Comparison of ENCODE assay signal across 17 cellular contexts in genomic region chr16:4443271-4443670, GRCh38. TPM values are rescaled to one million over a fixed set of nuclear protein-coding genes. Genes with fewer than 3 reads are reported as not detected.
DNase-seq lines count a peak whose midpoint lies in the region; ATAC-seq and TF ChIP-seq lines count a peak whose summit lies in the region.
"Had no signal": no experiment of that assay in that cellular context is flagged by ENCODE, and none has a peak within 500 bp of the region (broad histone marks: within the 10 kb centered on the region; RNA-seq: fewer than 3 reads in every experiment).

No MANE protein-coding gene starts in this region.

- H4K8ac ChIP-seq in H9 (replicated peaks; ENCODE audit: insufficient read length, low read depth, low read length): no peak overlapping the region

- H3K36me3 Mint-ChIP-seq in activated CD4-positive, alpha-beta T cell treated with anti-CD3 and anti-CD28 coated beads, Interleukin-2, amount 10 ng/mL, durations not matched to agents 7 days and 5 days (ENCODE audit: low read depth): peaks cover 59% of the 10 kb centered on the region
- peaks cover 54 to 87% (median 74%) of the 10 kb centered on the region in 3 experiments for H3K36me3 Mint-ChIP-seq in H9 (ENCODE audit: insufficient read depth in 1 of 3, low read depth in 3 of 3)
- H3K36me3 Mint-ChIP-seq in endodermal cell (ENCODE audit: low read depth): peaks cover 77% of the 10 kb centered on the region
- peaks cover 66% of the 10 kb centered on the region for H3K36me3 Mint-ChIP-seq in stimulated activated memory B cell treated with anti-CD40 and anti-IgM and Interleukin-4, amounts not matched to agents 10 μg/mL and 1 μg/mL and 100 μg/mL, for 72 hours

- H2BK20ac ChIP-seq in H9 (ENCODE audit: low read depth, low read length, poor library complexity, severe bottlenecking): no peak overlapping the region

- H3K36me3 ChIP-seq in endodermal cell (ENCODE audit: control insufficient read depth, insufficient read depth, low read length): peaks cover 80% of the 10 kb centered on the region

- H3K79me1 ChIP-seq in H9 (ENCODE audit: insufficient read depth, low read depth, low read length, poor library complexity, severe bottlenecking): no peaks in the 10 kb centered on the region

- H2BK15ac ChIP-seq in H9 (ENCODE audit: low read depth, low read length): no peak overlapping the region

- peak overlapping the region; percentile 64 for H3K27ac Mint-ChIP-seq in activated CD4-positive, alpha-beta T cell treated with anti-CD3 and anti-CD28 coated beads, Interleukin-2, amount 10 ng/mL, durations not matched to agents 7 days and 5 days
- H3K27ac Mint-ChIP-seq in H9: peak overlapping the region in 2 of 3 experiments; percentile 44 to 49; a peak in 2 of 7 replicates
- H3K27ac Mint-ChIP-seq in endodermal cell: peak overlapping the region; percentile 26
- H3K27ac Mint-ChIP-seq in stimulated activated memory B cell treated with anti-CD40 and anti-IgM and Interleukin-4, amounts not matched to agents 10 μg/mL and 1 μg/mL and 100 μg/mL, for 72 hours: peak overlapping the region; percentile 32
- H3K27ac Mint-ChIP-seq: GM23338, HFFc6 had no signal

- no peak overlapping the region for H3K14ac ChIP-seq in H9 (ENCODE audit: insufficient read depth, low read length)

- no peaks in the 10 kb centered on the region for H3K27me3 Mint-ChIP-seq in activated CD4-positive, alpha-beta T cell treated with anti-CD3 and anti-CD28 coated beads, Interleukin-2, amount 10 ng/mL, durations not matched to agents 7 days and 5 days
- H3K27me3 Mint-ChIP-seq in H9 (ENCODE audit: low read depth) (no peaks in the 10 kb centered on the region), endodermal cell (ENCODE audit: insufficient read depth) (no peaks in the 10 kb centered on the region)
- no peaks in the 10 kb centered on the region for H3K27me3 Mint-ChIP-seq in stimulated activated memory B cell treated with anti-CD40 and anti-IgM and Interleukin-4, amounts not matched to agents 10 μg/mL and 1 μg/mL and 100 μg/mL, for 72 hours
- H3K27me3 Mint-ChIP-seq: CD4-positive, alpha-beta memory T cell had no signal

- no peak overlapping the region for H4K5ac ChIP-seq in H9 (ENCODE audit: insufficient read length, low read depth, low read length)

- H2AK5ac ChIP-seq in H9 (ENCODE audit: insufficient read length, low read length): no peak overlapping the region

- H3K23ac ChIP-seq in H9 (ENCODE audit: insufficient read length, low read depth, low read length): no peak overlapping the region

- H3K27ac ChIP-seq in H9 (ENCODE audit: insufficient read length, low read depth, low read length) (no peak overlapping the region), endodermal cell (ENCODE audit: low read depth, low read length) (no peak overlapping the region)
- H3K27ac ChIP-seq: BLaER1 had no signal

- H3K18ac ChIP-seq in H9 (ENCODE audit: insufficient read length, low read depth, low read length): no peak overlapping the region

- POLR2A ChIA-PET in activated CD4-positive, alpha-beta T cell treated with anti-CD3 and anti-CD28 coated beads, Interleukin-2, amount 10 ng/mL, durations not matched to agents 7 days and 5 days (lab: Charles Lee): no interaction called here

- H3K56ac ChIP-seq in H9 (ENCODE audit: insufficient read length, low read depth, low read length): no peak overlapping the region

- no peak overlapping the region for H3K4ac ChIP-seq in H9 (ENCODE audit: low read depth, low read length)

- no peak overlapping the region for H4K91ac ChIP-seq in H9 (ENCODE audit: insufficient read length, low read depth, low read length)

- H3K9me3 ChIP-seq in H9 (ENCODE audit: control insufficient read depth, low read depth, low read length) (no peaks in the 10 kb centered on the region), endodermal cell (ENCODE audit: control insufficient read depth, low read length) (no peaks in the 10 kb centered on the region)
- H3K9me3 ChIP-seq: BLaER1 had no signal

- H4K20me1 ChIP-seq in H9 (ENCODE audit: control insufficient read depth, insufficient read depth, insufficient read length): no peaks in the 10 kb centered on the region

- H3K23me2 ChIP-seq in H9 (ENCODE audit: insufficient read length, low read depth, low read length, poor library complexity, severe bottlenecking): no peaks in the 10 kb centered on the region

- no peak overlapping the region for H3K4me2 ChIP-seq in H9 (ENCODE audit: insufficient read depth, insufficient read length, low read length)
- H3K4me2 ChIP-seq: BLaER1, GM23338 had no signal

- CTCF ChIA-PET in activated CD4-positive, alpha-beta T cell treated with anti-CD3 and anti-CD28 coated beads, Interleukin-2, amount 10 ng/mL, durations not matched to agents 7 days and 5 days (lab: Charles Lee): interaction anchor here (0.6 kb wide), 1 partner anchor 685 kb away, joined by 3 read pairs; no protein-coding TSS in a partner anchor

- H2BK120ac ChIP-seq in H9 (ENCODE audit: low read depth, low read length, poor library complexity, severe bottlenecking): no peak overlapping the region

- H3K9ac ChIP-seq in H9 (ENCODE audit: extremely low read depth, insufficient read length, low read length) (no peak overlapping the region), endodermal cell (ENCODE audit: extremely low read depth, low read length, poor library complexity, severe bottlenecking) (no peak overlapping the region)
- H3K9ac ChIP-seq: BLaER1 had no signal

- no peak overlapping the region for H2AFZ ChIP-seq in H9 (ENCODE audit: low read length)
- H2AFZ ChIP-seq: GM23338 had no signal

- TF ChIP-seq CTCF in H9 (conservative IDR thresholded peaks at IDR 0.05): no peak
- no peak for TF ChIP-seq CTCF in endodermal cell (conservative IDR thresholded peaks at IDR 0.05)

- H3K4me1 Mint-ChIP-seq in activated CD4-positive, alpha-beta T cell treated with anti-CD3 and anti-CD28 coated beads, Interleukin-2, amount 10 ng/mL, durations not matched to agents 7 days and 5 days: peaks cover 9% of the 10 kb centered on the region
- H3K4me1 Mint-ChIP-seq in H9 (no peaks in the 10 kb centered on the region), endodermal cell (no peaks in the 10 kb centered on the region)
- H3K4me1 Mint-ChIP-seq in stimulated activated memory B cell treated with anti-CD40 and anti-IgM and Interleukin-4, amounts not matched to agents 10 μg/mL and 1 μg/mL and 100 μg/mL, for 72 hours: no peaks in the 10 kb centered on the region
- H3K4me1 Mint-ChIP-seq: CD14-positive monocyte, GM23338 had no signal

- no peaks in the 10 kb centered on the region for H3K27me3 ChIP-seq in H9 (ENCODE audit: insufficient read depth, low read length)
- no peaks in the 10 kb centered on the region for H3K27me3 ChIP-seq in endodermal cell (ENCODE audit: control insufficient read depth, insufficient read depth, low read length, poor library complexity, severe bottlenecking)
- H3K27me3 ChIP-seq: BLaER1 had no signal

- H3K79me2 ChIP-seq in H9 (ENCODE audit: insufficient read depth, low read length): 0 out of 2 replicates have a peak, but pooled peaks cover 2% of the 10 kb centered on the region

- no peak overlapping the region for H3T11ph ChIP-seq in H9 (ENCODE audit: low read length)

- no peaks in the 10 kb centered on the region for H3K4me1 ChIP-seq in H9 (ENCODE audit: insufficient read depth, low read length)
- H3K4me1 ChIP-seq in endodermal cell (ENCODE audit: control insufficient read depth, insufficient read depth, low read length): no peaks in the 10 kb centered on the region

- no peak for DNase-seq in activated CD4-positive, alpha-beta T cell treated with anti-CD3 and anti-CD28 coated beads, Interleukin-2, amount 10 ng/mL, durations not matched to agents 7 days and 5 days
- no peak for DNase-seq in activated CD4-positive, alpha-beta T cell treated with anti-CD3 and anti-CD28 coated beads for 4 hours
- no peak for DNase-seq in H9
- DNase-seq in endodermal cell: no peak
- DNase-seq in stimulated activated CD4-positive, alpha-beta T cell treated with anti-CD3 and anti-CD28 coated beads, Interleukin-1b, Interleukin-23, amount 100 ng/mL, for 48 hours: no peak
- no peak for DNase-seq in NCI-H187 treated with DMSO at 0.1 percent for 48 hours (lab: John Stamatoyannopoulos, UW)
- DNase-seq: 8988T; CD4-positive, alpha-beta memory T cell; DMS153; DMS79; GDM1; HFFc6 had no signal

- no peak overlapping the region for H3K4me3 Mint-ChIP-seq in activated CD4-positive, alpha-beta T cell treated with anti-CD3 and anti-CD28 coated beads, Interleukin-2, amount 10 ng/mL, durations not matched to agents 7 days and 5 days
- H3K4me3 Mint-ChIP-seq in H9 (no peak overlapping the region), endodermal cell (no peak overlapping the region)
- H3K4me3 Mint-ChIP-seq in stimulated activated memory B cell treated with anti-CD40 and anti-IgM and Interleukin-4, amounts not matched to agents 10 μg/mL and 1 μg/mL and 100 μg/mL, for 72 hours: no peak overlapping the region
- H3K4me3 Mint-ChIP-seq: CD14-positive monocyte, GM23338, HFFc6 had no signal

- H2BK12ac ChIP-seq in H9 (ENCODE audit: insufficient read length, low read depth, low read length): no peak overlapping the region

- H3K4me3 ChIP-seq in endodermal cell (ENCODE audit: low read length): no peak overlapping the region
- H3K4me3 ChIP-seq: BLaER1, GM23338 had no signal

- ATAC-seq in stimulated activated memory B cell treated with anti-CD40 and anti-IgM and Interleukin-4, amounts not matched to agents 10 μg/mL and 1 μg/mL and 100 μg/mL, for 72 hours: no peak
- ATAC-seq: GM23338, HCT116 had no signal

- no CpG with 5 or more reads among the region's 5 CpGs for WGBS in H9 (ENCODE audit: extremely low coverage, insufficient read length, low lambda C conversion rate)
- WGBS in endodermal cell (ENCODE audit: insufficient coverage in 1 of 2, insufficient read length in 1 of 2), 2 experiments: 69 to 74% methylated on average over 4 to 5 of the region's 5 CpGs

- no peaks in the 10 kb centered on the region for H3K9me3 Mint-ChIP-seq in activated CD4-positive, alpha-beta T cell treated with anti-CD3 and anti-CD28 coated beads, Interleukin-2, amount 10 ng/mL, durations not matched to agents 7 days and 5 days
- no peaks in the 10 kb centered on the region for H3K9me3 Mint-ChIP-seq in H9
- H3K9me3 Mint-ChIP-seq in endodermal cell: no peaks in the 10 kb centered on the region
- no peaks in the 10 kb centered on the region for H3K9me3 Mint-ChIP-seq in stimulated activated memory B cell treated with anti-CD40 and anti-IgM and Interleukin-4, amounts not matched to agents 10 μg/mL and 1 μg/mL and 100 μg/mL, for 72 hours
- H3K9me3 Mint-ChIP-seq: CD4-positive, alpha-beta memory T cell; GM23338; HFFc6 had no signal

- H2BK5ac ChIP-seq in H9 (ENCODE audit: insufficient read length, low read length): no peak overlapping the region

RNA-seq across cellular contexts. Expression of gene DNAJA3, which starts 17.6 kb away (rescaled TPM):
- total RNA-seq in activated CD4-positive, alpha-beta T cell treated with anti-CD3 and anti-CD28 coated beads, Interleukin-2, amount 10 ng/mL, durations not matched to agents 7 days and 5 days: 10 to 100 TPM; 51.6 to 55.0 TPM
- total RNA-seq in H9 (2021) (56.2 and 60.5 TPM in 2 replicates), endodermal cell (10 to 100 TPM; 37.4 to 38.5 TPM)
- 33.2 TPM for polyA plus RNA-seq in endodermal cell (2013, experiment 1 of 2)
- 35.2 TPM for polyA plus RNA-seq in endodermal cell (2013, experiment 2 of 2)

RNA-seq across cellular contexts. Expression of gene CORO7, which starts 26.9 kb away (rescaled TPM):
- total RNA-seq in activated CD4-positive, alpha-beta T cell treated with anti-CD3 and anti-CD28 coated beads, Interleukin-2, amount 10 ng/mL, durations not matched to agents 7 days and 5 days: 100 to 1,000 TPM; 196 to 211 TPM
- total RNA-seq in H9 (2021) (33.8 and 38.4 TPM in 2 replicates), endodermal cell (10 to 100 TPM; 32.5 to 37.5 TPM)
- 17.2 TPM for polyA plus RNA-seq in endodermal cell (2013, experiment 1 of 2)
- polyA plus RNA-seq in endodermal cell (2013, experiment 2 of 2): 18.4 TPM

RNA-seq across cellular contexts. Expression of gene NMRAL1, which starts 31.2 kb away (rescaled TPM):
- total RNA-seq in activated CD4-positive, alpha-beta T cell treated with anti-CD3 and anti-CD28 coated beads, Interleukin-2, amount 10 ng/mL, durations not matched to agents 7 days and 5 days: 10 to 100 TPM; 34.0 to 35.9 TPM
- total RNA-seq in H9 (2021) (74.1 and 78.9 TPM in 2 replicates), endodermal cell (10 to 100 TPM; 56.9 to 75.2 TPM)
- 20.8 TPM for polyA plus RNA-seq in endodermal cell (2013, experiment 1 of 2)
- polyA plus RNA-seq in endodermal cell (2013, experiment 2 of 2): 22.4 TPM

RNA-seq across cellular contexts. Expression of gene HMOX2, which starts 32.9 kb away (rescaled TPM):
- 100 to 1,000 TPM in 1 of 2 experiments, 10 to 100 TPM in 1; 86.3 to 107 TPM for total RNA-seq in activated CD4-positive, alpha-beta T cell treated with anti-CD3 and anti-CD28 coated beads, Interleukin-2, amount 10 ng/mL, durations not matched to agents 7 days and 5 days
- total RNA-seq in H9 (2021): 44.4 and 45.7 TPM in 2 replicates
- 10 to 100 TPM; 26.3 to 27.7 TPM for total RNA-seq in endodermal cell
- polyA plus RNA-seq in endodermal cell (2013, experiment 1 of 2): 19.0 TPM
- polyA plus RNA-seq in endodermal cell (2013, experiment 2 of 2): 18.3 TPM
